ENCODE assay signal across 2 cellular contexts in genomic region chr19:42270346-42271044, GRCh38.
TF ChIP-seq lines count a peak whose summit lies in the region.

No MANE protein-coding gene starts in this region.

TF ChIP-seq in SK-N-SH, 30 proteins besides CTCF, POLR2A, EP300 and RAD21 (continued from another document):
- TF ChIP-seq TAF1 (IDR thresholded peaks at IDR 0.05; ENCODE audit: borderline replicate concordance, low read depth, low read length) (no peak; the same call in 1 of the 2 replicates), REST (IDR thresholded peaks at IDR 0.05; ENCODE audit: low read depth, low read length) (no peak), SMC3 (IDR thresholded peaks at IDR 0.05; ENCODE audit: low read depth, low read length) (no peak), YY1 (IDR thresholded peaks at IDR 0.05; ENCODE audit: low read depth) (no peak), PBX3 (IDR thresholded peaks at IDR 0.05) (no peak), POLR2AphosphoS5 (IDR thresholded peaks at IDR 0.05; ENCODE audit: low read depth, low read length) (peak; percentile 32; the same call in 1 of the 2 replicates), NRF1 (IDR thresholded peaks at IDR 0.05; ENCODE audit: low read depth, low read length) (peak; percentile 44), NFIC (IDR thresholded peaks at IDR 0.05; ENCODE audit: borderline replicate concordance) (no peak), USF2 (IDR thresholded peaks at IDR 0.05; ENCODE audit: borderline replicate concordance, low read depth, low read length) (no peak), GATA2 (CRISPR knock-in tag; IDR thresholded peaks at IDR 0.05) (no peak), EZH2phosphoT487 (IDR thresholded peaks at IDR 0.05; ENCODE audit: borderline replicate concordance, low read depth) (no peak), GABPA (IDR thresholded peaks at IDR 0.05; ENCODE audit: low read depth) (no peak), MEF2A (IDR thresholded peaks at IDR 0.05; ENCODE audit: borderline replicate concordance, low read depth) (no peak), CHD2 (IDR thresholded peaks at IDR 0.05; ENCODE audit: low read length, partially characterized antibody) (no peak), IRF3 (IDR thresholded peaks at IDR 0.05; ENCODE audit: low read depth, low read length) (no peak), MXI1 (IDR thresholded peaks at IDR 0.05; ENCODE audit: low read depth, low read length) (peak; percentile 34; the same call in 1 of the 2 replicates), USF1 (IDR thresholded peaks at IDR 0.05; ENCODE audit: borderline replicate concordance, low read depth) (no peak), RCOR1 (IDR thresholded peaks at IDR 0.05; ENCODE audit: low read length) (no peak), ELF1 (IDR thresholded peaks at IDR 0.05) (0 out of 2 replicates have a peak, but pooled peaks have one; percentile 13), FOSL2 (IDR thresholded peaks at IDR 0.05; ENCODE audit: borderline replicate concordance, low read depth) (no peak; the same call in 1 of the 2 replicates), SIN3A (IDR thresholded peaks at IDR 0.05; ENCODE audit: borderline replicate concordance, low read depth, low read length) (0 out of 2 replicates have a peak, but pooled peaks have one; percentile 16), RFX5 (IDR thresholded peaks at IDR 0.05; ENCODE audit: low read length) (no peak), TEAD4 (IDR thresholded peaks at IDR 0.05; ENCODE audit: borderline replicate concordance, insufficient read depth) (no peak), FOXM1 (IDR thresholded peaks at IDR 0.05; ENCODE audit: low read depth) (no peak), FOXJ3 (CRISPR knock-in tag; IDR thresholded peaks at IDR 0.05) (no peak), TCF12 (IDR thresholded peaks at IDR 0.05) (no peak)

TF ChIP-seq in SK-N-SH treated with all-trans-retinoic acid at 6 μM for 48 hours, 23 proteins besides CTCF, POLR2A, EP300 and RAD21 (continued from another document):
- TF ChIP-seq CSRNP3 (CRISPR knock-in tag; IDR thresholded peaks at IDR 0.05) = no peak
- TF ChIP-seq TOX (CRISPR knock-in tag; IDR thresholded peaks at IDR 0.05; ENCODE audit: borderline replicate concordance) = no peak
- TF ChIP-seq RARB (CRISPR knock-in tag; IDR thresholded peaks at IDR 0.05) = no peak
- no peak for TF ChIP-seq TCF4 (CRISPR knock-in tag; IDR thresholded peaks at IDR 0.05; ENCODE audit: borderline replicate concordance)
- no peak for TF ChIP-seq CSDC2 (CRISPR knock-in tag; IDR thresholded peaks at IDR 0.05)
- TF ChIP-seq ZFP3 (CRISPR knock-in tag; IDR thresholded peaks at IDR 0.05) = no peak
- TF ChIP-seq GLIS3 (CRISPR knock-in tag; IDR thresholded peaks at IDR 0.05) = no peak
- TF ChIP-seq ESRRG (CRISPR knock-in tag; IDR thresholded peaks at IDR 0.05) = no peak
- TF ChIP-seq ZC3H10 (CRISPR knock-in tag; IDR thresholded peaks at IDR 0.05) = no peak
- no peak for TF ChIP-seq ZNF70 (CRISPR knock-in tag; IDR thresholded peaks at IDR 0.05)
- TF ChIP-seq ZFP30 (CRISPR knock-in tag; IDR thresholded peaks at IDR 0.05) = no peak
- no peak for TF ChIP-seq BACH2 (CRISPR knock-in tag; IDR thresholded peaks at IDR 0.05; ENCODE audit: borderline replicate concordance)
- no peak for TF ChIP-seq ARNTL (CRISPR knock-in tag; IDR thresholded peaks at IDR 0.05; ENCODE audit: borderline replicate concordance, low read depth)
- no peak for TF ChIP-seq ISL1 (CRISPR knock-in tag; IDR thresholded peaks at IDR 0.05)
- TF ChIP-seq POU6F1 (CRISPR knock-in tag; IDR thresholded peaks at IDR 0.05; ENCODE audit: borderline replicate concordance, low read depth) = no peak
